ENCODE assay signal across 12 cellular contexts in genomic region chr17:14197582-14197981, GRCh38. TPM values are rescaled to one million over a fixed set of nuclear protein-coding genes. Genes with fewer than 3 reads are reported as not detected.
A peak's percentile ranks its signal among the peaks of the same experiment; 100 is the strongest.
DNase-seq lines count a peak whose midpoint lies in the region; TF ChIP-seq lines count a peak whose summit lies in the region.
"Had no signal": no experiment of that assay in that cellular context is flagged by ENCODE, and none has a peak within 500 bp of the region (broad histone marks: within the 10 kb centered on the region; RNA-seq: fewer than 3 reads in every experiment).

No MANE protein-coding gene starts in this region.

- peaks cover 0 to 43% (median 3%) of the 10 kb centered on the region in 4 donors for H3K4me1 ChIP-seq in Peyer's patch
- H3K4me1 ChIP-seq in effector memory CD4-positive, alpha-beta T cell (ENCODE audit: control insufficient read depth, insufficient read depth, low read length, poor library complexity, severe bottlenecking), result peaks cover 82% of the 10 kb centered on the region
- H3K4me1 ChIP-seq in SJCRH30, result 0 out of 2 replicates have a peak, but pooled peaks cover 4% of the 10 kb centered on the region
- no peaks in the 10 kb centered on the region; the same call in 1 of the 2 replicates for H3K4me1 ChIP-seq in BE2C

- TF ChIP-seq CTCF in Peyer's patch (IDR thresholded peaks at IDR 0.05) (no peak), BE2C (IDR thresholded peaks at IDR 0.05; ENCODE audit: low read depth, low read length) (no peak)

- H3K36me3 ChIP-seq in Peyer's patch (peaks cover 0 to 7% (median 0%) of the 10 kb centered on the region in 3 donors), SJCRH30 (peaks cover 31% of the 10 kb centered on the region), BE2C (no peaks in the 10 kb centered on the region)
- no peaks in the 10 kb centered on the region for H3K36me3 ChIP-seq in effector memory CD4-positive, alpha-beta T cell (ENCODE audit: control insufficient read depth, insufficient read depth, low read length)

- H3K27ac ChIP-seq in Peyer's patch (peak overlapping the region in 1 of 4 donors; percentile 66), SJCRH30 (no peak overlapping the region)
- H3K27ac ChIP-seq in effector memory CD4-positive, alpha-beta T cell (ENCODE audit: insufficient read depth, low read length, poor library complexity, severe bottlenecking), result peak overlapping the region; percentile 68

- H3K27me3 ChIP-seq in Peyer's patch, result no peaks in the 10 kb centered on the region
- no peaks in the 10 kb centered on the region for H3K27me3 ChIP-seq in effector memory CD4-positive, alpha-beta T cell (replicated peaks; ENCODE audit: control insufficient read depth, insufficient read depth, low read length, poor library complexity, severe bottlenecking)
- no peaks in the 10 kb centered on the region for H3K27me3 ChIP-seq in SJCRH30
- no peaks in the 10 kb centered on the region for H3K27me3 ChIP-seq in BE2C

- H3K4me3 ChIP-seq in Peyer's patch (no peak overlapping the region), SJCRH30 (no peak overlapping the region), BE2C (ENCODE audit: low read depth, low read length) (no peak overlapping the region)
- peak overlapping the region; percentile 6 for H3K4me3 ChIP-seq in effector memory CD4-positive, alpha-beta T cell (ENCODE audit: insufficient read depth, low read depth, low read length, poor library complexity, severe bottlenecking)

- DNase-seq in Peyer's patch, result peak in 2 of 3 donors; percentile 59 to 72
- peak; percentile 51 for DNase-seq in activated CD8-positive, alpha-beta memory T cell treated with anti-CD3 and anti-CD28 coated beads, Interleukin-2, amount 50 U/mL, for 4 hours
- DNase-seq in effector memory CD4-positive, alpha-beta T cell, result peak in 1 of 3 donors; percentile 15
- DNase-seq in stimulated activated CD4-positive, alpha-beta T cell treated with anti-CD3 and anti-CD28 coated beads, TNF-alpha, amount 100 ng/mL, for 24 hours (ENCODE audit: low read depth in 3 of 3), result peak in 2 of 3 experiments; percentile 19 to 62
- no peak for DNase-seq in SKM-1 treated with dmso at 0.1 percent for 144 hours (lab: John Stamatoyannopoulos, UW; ENCODE audit: unreplicated experiment)
- no peak for DNase-seq in SJCRH30
- no peak for DNase-seq in BE2C
- no peak for DNase-seq in mucosa of gallbladder (ENCODE audit: low spot score)
- DNase-seq: amniotic stem cell, NCI-H524 had no signal

- TF ChIP-seq POLR2A in Peyer's patch (IDR thresholded peaks at IDR 0.05), result no peak

- H3K9me3 ChIP-seq in Peyer's patch (no peaks in the 10 kb centered on the region), SJCRH30 (replicated peaks) (no peaks in the 10 kb centered on the region; the same call in 1 of the 2 replicates), BE2C (no peaks in the 10 kb centered on the region)
- H3K9me3 ChIP-seq in effector memory CD4-positive, alpha-beta T cell (ENCODE audit: control insufficient read depth, low read length), result no peaks in the 10 kb centered on the region

RNA-seq across cellular contexts. Expression of gene CDRT15, which starts 39.1 kb away (rescaled TPM):
- total RNA-seq in Peyer's patch (not detected), mucosa of gallbladder (not detected)
- 0.36 and 0.66 TPM in 2 replicates for total RNA-seq in SJCRH30 (2014; rRNA removed; shearing (Covaris generic))
- 2.3 TPM for polyA plus RNA-seq in BE2C (2012; ENCODE audit: insufficient read depth, insufficient read length, low read depth)
- total RNA-seq: epithelial cell of proximal tubule, M059J had no signal

Comparison
In these comparisons a context has a peak if more than half of its experiments do, and no peak if none do; other contexts are left out.
1. DNase-seq: peak in Peyer's patch (2 of 3), activated CD8-positive, alpha-beta memory T cell treated with anti-CD3 and anti-CD28 coated beads, Interleukin-2, amount 50 U/mL, for 4 hours (single experiment) and stimulated activated CD4-positive, alpha-beta T cell treated with anti-CD3 and anti-CD28 coated beads, TNF-alpha, amount 100 ng/mL, for 24 hours (2 of 3); none in SKM-1 treated with dmso at 0.1 percent for 144 hours (single experiment), SJCRH30 (0 of 2), BE2C (single experiment) and mucosa of gallbladder (single experiment).